ENCODE assay signal across 10 cellular contexts in genomic region chr4:113445286-113445685, GRCh38.
DNase-seq lines count a peak whose midpoint lies in the region; ATAC-seq and TF ChIP-seq lines count a peak whose summit lies in the region.
"Had no signal": no experiment of that assay in that cellular context is flagged by ENCODE, and none has a peak within 500 bp of the region (broad histone marks: within the 10 kb centered on the region; RNA-seq: fewer than 3 reads in every experiment).

No MANE protein-coding gene starts in this region.

- peak overlapping the region; percentile 84 for H3K27ac ChIP-seq in RWPE2 (ENCODE audit: poor library complexity, severe bottlenecking)

- H3K4me1 ChIP-seq in RWPE2 (ENCODE audit: insufficient read depth, poor library complexity, severe bottlenecking), result peaks cover 28% of the 10 kb centered on the region

- H3K27me3 ChIP-seq in RWPE2 (ENCODE audit: insufficient read depth, poor library complexity, severe bottlenecking), result no peaks in the 10 kb centered on the region

- ATAC-seq in RWPE2 (ENCODE audit: low read depth) (peak; percentile 78), sciatic nerve (peak; percentile 96), GM18502 (IDR thresholded peaks at IDR 0.05; ENCODE audit: poor library complexity, unreplicated experiment) (no peak), GM21381 (IDR thresholded peaks at IDR 0.05; ENCODE audit: unreplicated experiment) (no peak)

- intact Hi-C loops in sciatic nerve (cut with DNase I), result no loop called here

- DNase-seq in GM04503 (ENCODE audit: low read depth) (peak; percentile 97), RWPE2 (ENCODE audit: low spot score) (peak; percentile 68), fibroblast of pulmonary artery (ENCODE audit: low read depth) (peak; percentile 99), sciatic nerve (ENCODE audit: low spot score) (peak; percentile 65), NCI-H526 (lab: John Stamatoyannopoulos, UW) (no peak), NCI-H1105 treated with DMSO at 0.1 percent for 48 hours (lab: John Stamatoyannopoulos, UW) (no peak)
- DNase-seq: activated B cell treated with CpG ODN at 0.5 μM for 24 hours, H7 had no signal

- H3K9me3 ChIP-seq in RWPE2 (ENCODE audit: severe bottlenecking), result no peaks in the 10 kb centered on the region

- H3K4me3 ChIP-seq in RWPE2 (ENCODE audit: severe bottlenecking), result no peak overlapping the region
- H3K4me3 ChIP-seq in fibroblast of pulmonary artery (replicated peaks; ENCODE audit: low read depth, low read length), result no peak overlapping the region

- TF ChIP-seq CTCF in RWPE2 (IDR thresholded peaks at IDR 0.05; ENCODE audit: poor library complexity, severe bottlenecking), result no peak
- TF ChIP-seq CTCF in fibroblast of pulmonary artery (IDR thresholded peaks at IDR 0.05; ENCODE audit: low read length, missing control alignments), result no peak

- H3K36me3 ChIP-seq in RWPE2 (ENCODE audit: low read depth), result no peaks in the 10 kb centered on the region

Comparison
In these comparisons a context has a peak if more than half of its experiments do, and no peak if none do; other contexts are left out.
1. DNase-seq: peak in GM04503 (single experiment), RWPE2 (single experiment), fibroblast of pulmonary artery (single experiment) and sciatic nerve (single experiment); none in NCI-H526 (0 of 2) and NCI-H1105 treated with DMSO at 0.1 percent for 48 hours (single experiment).
2. ATAC-seq: peak in RWPE2 (single experiment) and sciatic nerve (single experiment); none in GM18502 (single experiment) and GM21381 (single experiment).